Comparison of ENCODE assay signal across 20 cellular contexts in genomic region chr20:62313021-62313420, GRCh38. TPM values are rescaled to one million over a fixed set of nuclear protein-coding genes. Genes with fewer than 3 reads are reported as not detected.
DNase-seq lines count a peak whose midpoint lies in the region; ATAC-seq, FAIRE-seq and TF ChIP-seq lines count a peak whose summit lies in the region.
"Had no signal": no experiment of that assay in that cellular context is flagged by ENCODE, and none has a peak within 500 bp of the region (broad histone marks: within the 10 kb centered on the region; RNA-seq: fewer than 3 reads in every experiment).

No MANE protein-coding gene starts in this region.

- H3K36me3 ChIP-seq in RWPE2 (ENCODE audit: low read depth), result peaks cover 89% of the 10 kb centered on the region

- TF ChIP-seq CTCF in RWPE2 (IDR thresholded peaks at IDR 0.05; ENCODE audit: poor library complexity, severe bottlenecking), result no peak

- H3K27ac ChIP-seq in RWPE2 (ENCODE audit: poor library complexity, severe bottlenecking), result no peak overlapping the region
- H3K27ac ChIP-seq: 22Rv1 had no signal

- H3K4me3 ChIP-seq in RWPE2 (ENCODE audit: severe bottlenecking), result no peak overlapping the region
- H3K4me3 ChIP-seq: A549, HAP-1 had no signal

- H3K27me3 ChIP-seq in RWPE2 (ENCODE audit: insufficient read depth, poor library complexity, severe bottlenecking), result no peaks in the 10 kb centered on the region

- DNase-seq in Right ventricle myocardium inferior (ENCODE audit: missing footprints) (peak; percentile 41), left ventricle myocardium superior (no peak), RWPE2 (ENCODE audit: low spot score) (peak; percentile 87), urothelium cell line (ENCODE audit: low spot score) (no peak), GM03348 (ENCODE audit: low spot score) (no peak), iPS-NIHi11 (ENCODE audit: low spot score) (no peak)
- DNase-seq: ACHN; C1 segment of cervical spinal cord; Calu3; CD4-positive, alpha-beta memory T cell; COR-L47; DMS53; DMS79 treated with DMSO at 0.1 percent for 48 hours; GF-D8; GOT3 had no signal

- FAIRE-seq in urothelium cell line (lab: Jason Lieb, UNC), result peak; percentile 65
- FAIRE-seq: A549, GM12892, H54 had no signal

- ATAC-seq in Right ventricle myocardium inferior (no peak), left ventricle myocardium superior (no peak), RWPE2 (ENCODE audit: low read depth) (no peak)
- ATAC-seq: A549 had no signal

- no peaks in the 10 kb centered on the region for H3K9me3 ChIP-seq in RWPE2 (ENCODE audit: severe bottlenecking)
- H3K9me3 ChIP-seq: HAP-1 had no signal

- intact Hi-C loops in Right ventricle myocardium inferior (cut with DNase I), result no loop called here
- intact Hi-C loops in left ventricle myocardium superior (cut with micrococcal nuclease), result no loop called here

- H3K4me1 ChIP-seq in RWPE2 (ENCODE audit: insufficient read depth, poor library complexity, severe bottlenecking), result no peaks in the 10 kb centered on the region
- H3K4me1 ChIP-seq: HAP-1 had no signal

RNA-seq across cellular contexts. Expression of gene ADRM1, which starts 10.2 kb away (rescaled TPM):
- total RNA-seq in Right ventricle myocardium inferior (73.9 TPM), left ventricle myocardium superior (75.5 TPM)

RNA-seq across cellular contexts. Expression of gene LAMA5, which starts 54.1 kb away (rescaled TPM):
- total RNA-seq in Right ventricle myocardium inferior, result 89.3 TPM
- total RNA-seq in left ventricle myocardium superior, result 110 TPM

Comparison
In these comparisons a context has a peak if more than half of its experiments do, and no peak if none do; other contexts are left out.
1. DNase-seq: peak in Right ventricle myocardium inferior (single experiment) and RWPE2 (single experiment); none in left ventricle myocardium superior (single experiment), urothelium cell line (single experiment), GM03348 (single experiment) and iPS-NIHi11 (single experiment).